Comparison of ENCODE assay signal across 13 cellular contexts in genomic region chr15:69380100-69380725, GRCh38. TPM values are rescaled to one million over a fixed set of nuclear protein-coding genes. Genes with fewer than 3 reads are reported as not detected.
A peak's percentile ranks its signal among the peaks of the same experiment; 100 is the strongest.
DNase-seq lines count a peak whose midpoint lies in the region; FAIRE-seq and TF ChIP-seq lines count a peak whose summit lies in the region.
"Had no signal": no experiment of that assay in that cellular context is flagged by ENCODE, and none has a peak within 500 bp of the region (broad histone marks: within the 10 kb centered on the region; RNA-seq: fewer than 3 reads in every experiment).

No MANE protein-coding gene starts in this region.

- no peaks in the 10 kb centered on the region for H3K27me3 ChIP-seq in NT2/D1 (ENCODE audit: insufficient read depth, insufficient read length)
- H3K27me3 ChIP-seq in CD4-positive, alpha-beta memory T cell (ENCODE audit: insufficient read depth, low read length), result no peaks in the 10 kb centered on the region
- H3K27me3 ChIP-seq: vagina had no signal

- peaks cover 4% of the 10 kb centered on the region for H3K4me1 ChIP-seq in NT2/D1 (ENCODE audit: insufficient read depth, insufficient read length)
- no peaks in the 10 kb centered on the region for H3K4me1 ChIP-seq in CD4-positive, alpha-beta memory T cell (ENCODE audit: insufficient read depth, low read length)
- H3K4me1 ChIP-seq: vagina had no signal

- H3K9ac ChIP-seq in NT2/D1 (ENCODE audit: insufficient read length, low read depth), result no peak overlapping the region

- no peaks in the 10 kb centered on the region for H3K9me3 ChIP-seq in NT2/D1 (ENCODE audit: insufficient read depth, low read length)
- H3K9me3 ChIP-seq in CD4-positive, alpha-beta memory T cell (ENCODE audit: control insufficient read depth in 1 of 2, low read length in 2 of 2), result no peaks in the 10 kb centered on the region
- H3K9me3 ChIP-seq: vagina had no signal

- no peak for FAIRE-seq in GM19239 (lab: Jason Lieb, UNC)

- no peaks in the 10 kb centered on the region for H3K9me3 Mint-ChIP-seq in CD4-positive, alpha-beta memory T cell
- H3K9me3 Mint-ChIP-seq: activated naive CD4-positive, alpha-beta T cell treated with anti-CD3 and anti-CD28 coated beads, Interleukin-2, amount 10 ng/mL, durations not matched to agents 7 days and 5 days had no signal

- H3K4me1 Mint-ChIP-seq in CD4-positive, alpha-beta memory T cell, result no peaks in the 10 kb centered on the region
- H3K4me1 Mint-ChIP-seq: activated naive CD4-positive, alpha-beta T cell treated with anti-CD3 and anti-CD28 coated beads, Interleukin-2, amount 10 ng/mL, durations not matched to agents 7 days and 5 days had no signal

- intact Hi-C loops in CD4-positive, alpha-beta memory T cell (cut with micrococcal nuclease), result no loop called here

- no peaks in the 10 kb centered on the region for H3K36me3 Mint-ChIP-seq in CD4-positive, alpha-beta memory T cell
- H3K36me3 Mint-ChIP-seq: activated naive CD4-positive, alpha-beta T cell treated with anti-CD3 and anti-CD28 coated beads, Interleukin-2, amount 10 ng/mL, durations not matched to agents 7 days and 5 days had no signal

- H3K27ac Mint-ChIP-seq in CD4-positive, alpha-beta memory T cell, result no peak overlapping the region
- H3K27ac Mint-ChIP-seq: activated naive CD4-positive, alpha-beta T cell treated with anti-CD3 and anti-CD28 coated beads, Interleukin-2, amount 10 ng/mL, durations not matched to agents 7 days and 5 days had no signal

- peaks cover 3 to 12% of the 10 kb centered on the region in 2 donors for H3K27me3 Mint-ChIP-seq in CD4-positive, alpha-beta memory T cell

- H3K4me3 Mint-ChIP-seq in CD4-positive, alpha-beta memory T cell, result no peak overlapping the region
- H3K4me3 Mint-ChIP-seq: activated naive CD4-positive, alpha-beta T cell treated with anti-CD3 and anti-CD28 coated beads, Interleukin-2, amount 10 ng/mL, durations not matched to agents 7 days and 5 days had no signal

- DNase-seq in ELR (ENCODE audit: low read depth) (peak; percentile 42), NT2/D1 (ENCODE audit: low read depth, low spot score) (peak; percentile 32), epithelial cell of esophagus (ENCODE audit: low read depth) (peak; percentile 21), myocyte (ENCODE audit: low read depth) (peak; percentile 49), dedifferentiated amniotic fluid mesenchymal stem cell (ENCODE audit: extremely low spot score) (no peak), midbrain (lab: John Stamatoyannopoulos, UW) (no peak), GM19239 (ENCODE audit: insufficient read length, low spot score) (no peak)
- DNase-seq in CD4-positive, alpha-beta memory T cell, result no peak
- DNase-seq: activated CD4-positive, alpha-beta T cell treated with anti-CD3 and anti-CD28 coated beads for 4 hours; activated naive CD4-positive, alpha-beta T cell treated with anti-CD3 and anti-CD28 coated beads, Interleukin-2, amount 10 ng/mL, durations not matched to agents 7 days and 5 days; NCI-H1092 treated with DMSO at 0.1 percent for 48 hours had no signal

- H3K27ac ChIP-seq in CD4-positive, alpha-beta memory T cell (ENCODE audit: low read depth, low read length), result no peak overlapping the region
- H3K27ac ChIP-seq: vagina had no signal

- H3K4me3 ChIP-seq in NT2/D1 (ENCODE audit: insufficient read length, low read depth) (no peak overlapping the region), epithelial cell of esophagus (ENCODE audit: low read length) (no peak overlapping the region)
- H3K4me3 ChIP-seq in CD4-positive, alpha-beta memory T cell (ENCODE audit: low read length in 2 of 2), result no peak overlapping the region
- H3K4me3 ChIP-seq: lung, vagina had no signal

- CTCF ChIA-PET in CD4-positive, alpha-beta memory T cell (lab: Charles Lee; ENCODE audit: partially characterized antibody), result no interaction called here

- H3K36me3 ChIP-seq in NT2/D1 (ENCODE audit: insufficient read depth, insufficient read length, low read length), result no peaks in the 10 kb centered on the region
- no peaks in the 10 kb centered on the region for H3K36me3 ChIP-seq in CD4-positive, alpha-beta memory T cell (ENCODE audit: insufficient read depth, low read length)
- H3K36me3 ChIP-seq: vagina had no signal

- peak; percentile 36 for TF ChIP-seq CTCF in epithelial cell of esophagus (IDR thresholded peaks at IDR 0.05; ENCODE audit: insufficient read depth, low read depth, low read length, missing control alignments)

- POLR2A ChIA-PET in CD4-positive, alpha-beta memory T cell (lab: Charles Lee; ENCODE audit: partially characterized antibody), result no interaction called here

RNA-seq across cellular contexts. Expression of gene KIF23, which starts 33.9 kb away (rescaled TPM):
- total RNA-seq in myocyte, result 12.0 and 20.7 TPM in 2 replicates
- 6.8 TPM for polyA plus RNA-seq in myocyte (2012)
- total RNA-seq in CD4-positive, alpha-beta memory T cell, result under 1 TPM in 1 of 2 experiments, not detected in 1; 0.20 TPM
- not detected for polyA plus RNA-seq in CD4-positive, alpha-beta memory T cell

Comparison
In these comparisons a context has a peak if more than half of its experiments do, and no peak if none do; other contexts are left out.
1. DNase-seq: peak in ELR (single experiment), NT2/D1 (single experiment), epithelial cell of esophagus (single experiment) and myocyte (single experiment); none in CD4-positive, alpha-beta memory T cell (0 of 5), dedifferentiated amniotic fluid mesenchymal stem cell (single experiment), midbrain (single experiment) and GM19239 (single experiment).
2. RNA of gene KIF23, which starts 33.9 kb away (total RNA-seq): 12.0 to 20.7 TPM in myocyte; 0.20 TPM in CD4-positive, alpha-beta memory T cell; every median in the first group is over 10 times any median in the second.